In the genomic region with DNA sequence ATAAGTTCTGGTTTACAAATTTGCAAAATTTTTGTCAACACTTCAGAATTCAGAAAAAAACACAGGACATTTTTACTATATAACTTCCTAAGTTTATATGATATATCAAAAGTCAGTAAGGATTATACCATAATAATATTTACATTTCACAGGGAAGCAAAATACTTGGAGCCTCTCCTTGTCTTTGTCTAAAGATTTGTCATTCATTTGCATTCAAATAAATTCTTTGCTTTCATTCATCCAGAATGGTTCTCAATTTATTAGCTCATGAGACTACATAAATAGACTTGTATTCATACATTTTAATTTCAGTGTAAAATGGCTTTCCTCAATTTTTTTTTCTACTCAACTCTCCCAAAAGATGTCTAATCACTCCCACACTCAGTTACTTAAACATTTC, we compare ENCODE assay signal across 19 cellular contexts.
"Had no signal": no experiment of that assay in that cellular context is flagged by ENCODE, and none has a peak within 500 bp of the region (broad histone marks: within the 10 kb centered on the region; RNA-seq: fewer than 3 reads in every experiment).

No MANE protein-coding gene starts in this region.

- H3K27ac ChIP-seq: PC-9 had no signal

- H2AFZ ChIP-seq: PC-9 had no signal

- H3K9me2 ChIP-seq: SK-N-SH had no signal

- H3K9me3 ChIP-seq: SK-N-SH had no signal

- H3K9ac ChIP-seq: SK-N-SH had no signal

- H3K4me3 ChIP-seq: PC-9 had no signal

- DNase-seq: activated CD4-positive, alpha-beta T cell treated with anti-CD3 and anti-CD28 coated beads for 48 hours; activated CD4-positive, alpha-beta T cell treated with anti-CD3 and anti-CD28 coated beads, Interleukin-2, amount 50 U/mL, for 4 hours; activated CD4-positive, CD25-positive, alpha-beta regulatory T cell treated with anti-CD3 and anti-CD28 coated beads, Interleukin-2, amount 50 U/mL, for 72 hours; activated CD8-positive, alpha-beta memory T cell treated with anti-CD3 and anti-CD28 coated beads, Interleukin-2, amount 50 U/mL, for 48 hours; activated CD8-positive, alpha-beta T cell treated with anti-CD3 and anti-CD28 coated beads, Interleukin-2, amount 10 ng/mL, durations not matched to agents 7 days and 5 days; activated effector memory CD4-positive, alpha-beta T cell treated with Interleukin-2 at 50 U/mL for 16 hours; activated naive CD4-positive, alpha-beta T cell; activated T-cell treated with anti-CD3 and anti-CD28 coated beads, Interleukin-2, amount 50 U/mL, for 24 hours; aorta; NCI-H1105 treated with DMSO at 0.1 percent for 48 hours; NCI-H1436 treated with DMSO at 0.1 percent for 48 hours; NCI-H187; NCI-H2081; NCI-H510A treated with DMSO at 0.1 percent for 48 hours; NK-92 treated with Interleukin-12 subunit alpha and Interleukin-12 subunit beta, amount 100 ng/mL, for 24 hours; PC-9; SK-N-SH; T-helper 17 cell; T-helper 9 cell had no signal

- H3K4me2 ChIP-seq: PC-9, SK-N-SH had no signal
